Comparison of ENCODE assay signal across 8 cellular contexts in the genomic region with DNA sequence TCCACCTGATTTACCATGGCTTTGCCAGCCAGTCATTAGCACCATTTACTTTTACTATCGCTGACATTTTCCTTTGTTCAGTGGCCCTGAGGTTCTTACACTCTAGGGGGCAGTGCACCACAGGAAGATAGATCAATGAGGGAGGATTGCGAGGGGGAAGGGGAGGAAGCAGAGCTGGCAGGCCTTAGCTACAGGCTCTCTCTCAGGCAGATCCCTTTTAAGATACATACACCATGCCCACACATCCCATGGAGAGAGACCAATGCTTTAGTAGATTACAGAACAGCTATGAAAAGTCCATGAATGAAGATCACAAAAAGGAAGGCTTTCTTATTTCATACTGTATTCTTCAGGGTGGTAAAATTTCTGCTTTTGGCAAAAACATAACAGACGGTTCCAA. TPM values are rescaled to one million over a fixed set of nuclear protein-coding genes. Genes with fewer than 3 reads are reported as not detected.
DNase-seq lines count a peak whose midpoint lies in the region; ATAC-seq and TF ChIP-seq lines count a peak whose summit lies in the region.

No MANE protein-coding gene starts in this region.

- peak; percentile 46 for DNase-seq in NK-92 treated with Interleukin-12 subunit alpha and Interleukin-12 subunit beta, amount 100 ng/mL, for 24 hours (lab: John Stamatoyannopoulos, UW)
- DNase-seq in NK-92 (lab: John Stamatoyannopoulos, UW; ENCODE audit: unreplicated experiment) (no peak), NCI-H146 treated with DMSO at 0.1 percent for 48 hours (lab: John Stamatoyannopoulos, UW; ENCODE audit: unreplicated experiment) (peak; percentile 88), body of pancreas (peak; percentile 67 to 84 (median 74)), iPS DF 4.7 (ENCODE audit: extremely low read depth, low spot score) (peak; percentile 72)
- DNase-seq in stimulated activated CD4-positive, alpha-beta T cell treated with anti-CD3 and anti-CD28 coated beads, Interleukin-1b, Interleukin-23, amount 100 ng/mL, for 1 hour (ENCODE audit: low read depth in 2 of 2) = peak; percentile 8 to 11

- H3K4me3 ChIP-seq in body of pancreas = no peak overlapping the region

- intact Hi-C loops in body of pancreas (cut with DNase I) = no loop called here

- peaks cover 23% of the 10 kb centered on the region for H3K36me3 Mint-ChIP-seq in T-helper 1 cell treated with Interleukin-12 subunit alpha and Interleukin-12 subunit beta and Interleukin-4 antibody, amounts not matched to agents 30 μg/mL and 1 μg/mL, for 36 hours (ENCODE audit: low read depth)

- no peak for TF ChIP-seq POLR2A in body of pancreas (IDR thresholded peaks at IDR 0.05)

- H3K4me1 Mint-ChIP-seq in T-helper 1 cell treated with Interleukin-12 subunit alpha and Interleukin-12 subunit beta and Interleukin-4 antibody, amounts not matched to agents 30 μg/mL and 1 μg/mL, for 36 hours (ENCODE audit: low read depth) = peaks cover 6% of the 10 kb centered on the region

- H3K27me3 ChIP-seq in body of pancreas = no peaks in the 10 kb centered on the region

- H3K4me1 ChIP-seq in body of pancreas = peaks cover 14% of the 10 kb centered on the region

- no peaks in the 10 kb centered on the region for H3K9me3 Mint-ChIP-seq in T-helper 1 cell treated with Interleukin-12 subunit alpha and Interleukin-12 subunit beta and Interleukin-4 antibody, amounts not matched to agents 30 μg/mL and 1 μg/mL, for 36 hours

- no peak overlapping the region for H3K4me3 Mint-ChIP-seq in T-helper 1 cell treated with Interleukin-12 subunit alpha and Interleukin-12 subunit beta and Interleukin-4 antibody, amounts not matched to agents 30 μg/mL and 1 μg/mL, for 36 hours

- peak; percentile 75 for ATAC-seq in HG02884 (IDR thresholded peaks at IDR 0.05; ENCODE audit: unreplicated experiment)
- peak; percentile 68 for ATAC-seq in body of pancreas

- H3K27me3 Mint-ChIP-seq in T-helper 1 cell treated with Interleukin-12 subunit alpha and Interleukin-12 subunit beta and Interleukin-4 antibody, amounts not matched to agents 30 μg/mL and 1 μg/mL, for 36 hours (ENCODE audit: low read depth) = no peaks in the 10 kb centered on the region

- peak; percentile 38 to 89 (median 78) for TF ChIP-seq CTCF in body of pancreas (IDR thresholded peaks at IDR 0.05)

- 29 to 37% methylated on average over 3 of the region's 3 CpGs for WGBS in body of pancreas, 2 donors

- peak overlapping the region; percentile 57 for H3K27ac Mint-ChIP-seq in T-helper 1 cell treated with Interleukin-12 subunit alpha and Interleukin-12 subunit beta and Interleukin-4 antibody, amounts not matched to agents 30 μg/mL and 1 μg/mL, for 36 hours

- H3K9me3 ChIP-seq in body of pancreas = no peaks in the 10 kb centered on the region

- peak overlapping the region in 2 of 4 donors; percentile 2 to 3 for H3K27ac ChIP-seq in body of pancreas

- H3K36me3 ChIP-seq in body of pancreas (replicated peaks in 1 of 2; ENCODE audit: insufficient read depth in 1 of 2, low read depth in 2 of 2) = peaks cover 0 to 5% of the 10 kb centered on the region in 2 donors

RNA-seq across cellular contexts. Expression of gene DENND11, which starts 47.4 kb away (rescaled TPM):
- total RNA-seq in body of pancreas = 10 to 100 TPM; 17.8 to 31.9 TPM

RNA-seq across cellular contexts. Expression of gene WEE2, which starts 53.6 kb away (rescaled TPM):
- not detected for total RNA-seq in body of pancreas
